ENCODE assay signal across 8 cellular contexts in the genomic region with DNA sequence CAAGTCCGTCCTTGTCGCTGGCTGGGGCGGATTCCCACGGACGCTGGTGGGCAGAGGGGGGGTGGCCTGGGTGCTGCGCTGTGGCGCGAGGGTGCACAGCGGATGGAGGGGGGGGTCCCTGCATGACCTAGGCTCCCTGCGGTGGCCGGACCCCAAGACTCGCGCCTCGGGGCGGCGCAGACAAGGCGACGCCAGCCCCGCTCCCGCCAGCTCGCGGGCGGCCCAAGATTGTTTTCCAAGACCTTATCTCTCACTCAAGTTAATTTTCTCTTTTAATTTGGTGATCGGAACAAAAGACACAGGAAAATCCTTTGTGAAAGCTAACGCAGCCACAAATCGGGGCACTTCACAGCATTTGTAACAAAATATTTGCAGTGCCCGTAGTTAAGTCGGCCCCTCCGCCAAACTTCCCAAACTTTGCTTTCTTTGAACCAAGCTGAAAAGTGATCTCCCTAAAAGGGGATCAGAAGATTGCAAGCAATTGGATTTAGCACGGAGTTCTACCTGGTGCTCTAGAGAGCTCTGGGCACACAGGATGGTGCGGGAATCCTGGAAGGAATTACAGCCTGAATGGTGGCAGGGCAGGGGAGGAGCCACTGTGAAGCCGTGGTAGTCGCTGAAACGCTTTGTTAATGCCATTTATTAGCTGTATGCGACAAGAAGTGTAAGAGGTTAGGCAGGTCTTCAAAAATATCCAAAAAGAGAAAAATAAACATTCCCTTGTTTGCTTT. TPM values are rescaled to one million over a fixed set of nuclear protein-coding genes. Genes with fewer than 3 reads are reported as not detected.
DNase-seq lines count a peak whose midpoint lies in the region; ATAC-seq, FAIRE-seq and TF ChIP-seq lines count a peak whose summit lies in the region.

No MANE protein-coding gene starts in this region.

- H3K9ac ChIP-seq in BLaER1 treated with 17β-estradiol and CSF1 and Interleukin-3, amounts not matched to agents 10 nM and 100 nM, result peak overlapping the region in 1 of 11 experiments; percentile 93; a peak in 2 of 22 replicates
- H3K9ac ChIP-seq in MM.1S (ENCODE audit: low read length), result no peak overlapping the region

- peaks cover 1 to 2% (median 2%) of the 10 kb centered on the region in 11 experiments; a peak in 21 of 22 replicates for H4K20me1 ChIP-seq in BLaER1 treated with 17β-estradiol and CSF1 and Interleukin-3, amounts not matched to agents 10 nM and 100 nM
- no peaks in the 10 kb centered on the region for H4K20me1 ChIP-seq in MM.1S (ENCODE audit: insufficient read depth, low read length)

- no peak for TF ChIP-seq POLR2A in vagina (IDR thresholded peaks at IDR 0.05)

- H3K4me3 ChIP-seq in BLaER1 treated with 17β-estradiol and CSF1 and Interleukin-3, amounts not matched to agents 10 nM and 100 nM, result peak overlapping the region in 2 of 10 experiments; percentile 66; a peak in 3 of 20 replicates
- H3K4me3 ChIP-seq in MM.1S (ENCODE audit: low read length), result no peak overlapping the region
- peak overlapping the region; percentile 47 for H3K4me3 ChIP-seq in choroid plexus epithelial cell (ENCODE audit: low read depth, low read length)
- peak overlapping the region; percentile 32 for H3K4me3 ChIP-seq in mesodermal cell (ENCODE audit: extremely low read depth, insufficient read depth, low read length, poor library complexity, severe bottlenecking)
- peak overlapping the region; percentile 46 to 63 for H3K4me3 ChIP-seq in vagina

- H2AFZ ChIP-seq in MM.1S (ENCODE audit: low read length), result no peak overlapping the region

- peaks cover 0 to 7% (median 0%) of the 10 kb centered on the region in 11 experiments; a peak in 1 of 22 replicates for H3K36me3 ChIP-seq in BLaER1 treated with 17β-estradiol and CSF1 and Interleukin-3, amounts not matched to agents 10 nM and 100 nM
- H3K36me3 ChIP-seq in MM.1S (replicated peaks; ENCODE audit: insufficient read depth, low read length) (no peaks in the 10 kb centered on the region), mesodermal cell (ENCODE audit: control insufficient read depth, insufficient read depth, low read length) (no peaks in the 10 kb centered on the region), vagina (no peaks in the 10 kb centered on the region)

- peaks cover 2% of the 10 kb centered on the region for H3K79me2 ChIP-seq in MM.1S (ENCODE audit: low read length)

- DNase-seq in MM.1S, result no peak
- peak; percentile 12 for DNase-seq in choroid plexus epithelial cell (ENCODE audit: low read depth)
- peak in 1 of 2 donors; percentile 19 for DNase-seq in vagina (ENCODE audit: extremely low spot score in 2 of 2)
- DNase-seq in urothelium cell line (ENCODE audit: low spot score), result no peak
- no peak for DNase-seq in T1000 (lab: John Stamatoyannopoulos, UW)

- FAIRE-seq in urothelium cell line (lab: Jason Lieb, UNC), result no peak

- no peak for ATAC-seq in HG03175 (IDR thresholded peaks at IDR 0.05; ENCODE audit: unreplicated experiment)

- peaks cover 34 to 42% (median 38%) of the 10 kb centered on the region in 10 experiments for H3K4me1 ChIP-seq in BLaER1 treated with 17β-estradiol and CSF1 and Interleukin-3, amounts not matched to agents 10 nM and 100 nM
- peaks cover 20% of the 10 kb centered on the region for H3K4me1 ChIP-seq in MM.1S (ENCODE audit: low read length)
- peaks cover 32% of the 10 kb centered on the region for H3K4me1 ChIP-seq in mesodermal cell (ENCODE audit: control insufficient read depth, insufficient read depth, low read length, poor library complexity, severe bottlenecking)
- peaks cover 45% of the 10 kb centered on the region for H3K4me1 ChIP-seq in vagina

- H3F3A ChIP-seq in MM.1S (ENCODE audit: insufficient read depth, low read length), result peaks cover 19% of the 10 kb centered on the region

- peak overlapping the region in 1 of 11 experiments; percentile 96; a peak in 2 of 22 replicates for H3K27ac ChIP-seq in BLaER1 treated with 17β-estradiol and CSF1 and Interleukin-3, amounts not matched to agents 10 nM and 100 nM
- no peak overlapping the region for H3K27ac ChIP-seq in MM.1S (ENCODE audit: low read length)
- H3K27ac ChIP-seq in mesodermal cell (ENCODE audit: low read depth, low read length, severe bottlenecking), result peak overlapping the region; percentile 98
- H3K27ac ChIP-seq in vagina, result peak overlapping the region; percentile 95

- peaks cover 33 to 83% (median 73%) of the 10 kb centered on the region in 11 experiments for H3K27me3 ChIP-seq in BLaER1 treated with 17β-estradiol and CSF1 and Interleukin-3, amounts not matched to agents 10 nM and 100 nM
- H3K27me3 ChIP-seq in MM.1S (replicated peaks; ENCODE audit: insufficient read depth, low read length) (no peaks in the 10 kb centered on the region), vagina (no peaks in the 10 kb centered on the region)

- peaks cover 37 to 43% (median 40%) of the 10 kb centered on the region in 11 experiments for H3K9me3 ChIP-seq in BLaER1 treated with 17β-estradiol and CSF1 and Interleukin-3, amounts not matched to agents 10 nM and 100 nM (replicated peaks in 1 of 11)
- H3K9me3 ChIP-seq in MM.1S (replicated peaks; ENCODE audit: insufficient read depth, low read length) (no peaks in the 10 kb centered on the region), mesodermal cell (ENCODE audit: control insufficient read depth, low read length) (peaks cover 28% of the 10 kb centered on the region), vagina (no peaks in the 10 kb centered on the region)

- H3K4me2 ChIP-seq in BLaER1 treated with 17β-estradiol and CSF1 and Interleukin-3, amounts not matched to agents 10 nM and 100 nM, result peak overlapping the region; percentile 75 to 95 (median 90); a peak in 17 of 22 replicates
- H3K4me2 ChIP-seq in MM.1S (ENCODE audit: low read depth, low read length), result peak overlapping the region; percentile 73; the same call in 1 of the 2 replicates

- intact Hi-C loops in vagina (cut with DNase I), result loop anchor here (10.0 kb wide), 1 partner anchor 672 kb away; no protein-coding TSS in a partner anchor

- no peaks in the 10 kb centered on the region for H3K9me2 ChIP-seq in MM.1S (replicated peaks; ENCODE audit: insufficient read depth, low read length)

- TF ChIP-seq CTCF in MM.1S (IDR thresholded peaks at IDR 0.05; ENCODE audit: low read length), result no peak
- no peak for TF ChIP-seq CTCF in choroid plexus epithelial cell (conservative IDR thresholded peaks at IDR 0.05; ENCODE audit: low read depth, low read length)
- no peak for TF ChIP-seq CTCF in vagina (IDR thresholded peaks at IDR 0.05)

- 25 to 53% methylated on average over 29 to 30 of the region's 35 CpGs for WGBS in mesodermal cell (ENCODE audit: insufficient coverage in 2 of 2), 2 experiments

RNA-seq across cellular contexts. Expression of a gene that starts 4.8 kb away (rescaled TPM):
- 444 TPM for polyA plus RNA-seq in mesodermal cell (2013, experiment 1 of 2)
- polyA plus RNA-seq in mesodermal cell (2013, experiment 2 of 2), result 414 TPM
- total RNA-seq in vagina, result 378 TPM
